Comparison of ENCODE assay signal across 16 cellular contexts in genomic region chr2:9610781-9611548, GRCh38. TPM values are rescaled to one million over a fixed set of nuclear protein-coding genes. Genes with fewer than 3 reads are reported as not detected.
DNase-seq lines count a peak whose midpoint lies in the region; ATAC-seq and TF ChIP-seq lines count a peak whose summit lies in the region.
"Had no signal": no experiment of that assay in that cellular context is flagged by ENCODE, and none has a peak within 500 bp of the region (broad histone marks: within the 10 kb centered on the region; RNA-seq: fewer than 3 reads in every experiment).

No MANE protein-coding gene starts in this region.

- H3K36me3 Mint-ChIP-seq in stimulated activated naive CD8-positive, alpha-beta T cell treated with anti-CD3 and anti-CD28 coated beads, Interleukin-15, Interleukin-2, amounts not matched to agents 100 ng/mL and 50 ng/mL, for 24 hours (ENCODE audit: low read depth) = peaks cover 63% of the 10 kb centered on the region
- peaks cover 45% of the 10 kb centered on the region for H3K36me3 Mint-ChIP-seq in activated T-helper 1 cell treated with anti-CD3 and anti-CD28 coated beads, Interleukin-12 subunit alpha, Interleukin-12 subunit beta, Interleukin-2, Interleukin-4 antibody, amounts not matched to agents 30 ng/mL and 10 ng/mL and 1 ng/mL, durations not matched to agents 14 hours and 24 hours and 36 hours (ENCODE audit: low read depth)
- peaks cover 28% of the 10 kb centered on the region for H3K36me3 Mint-ChIP-seq in type B pancreatic cell

- H3K27ac ChIP-seq in mesenchymal stem cell (ENCODE audit: low read length, poor library complexity, severe bottlenecking) (no peak overlapping the region), neuronal stem cell (replicated peaks; ENCODE audit: low read length) (no peak overlapping the region)
- H3K27ac ChIP-seq: C4-2B, VCaP had no signal

- H2BK5ac ChIP-seq in mesenchymal stem cell (ENCODE audit: low read depth, low read length, poor library complexity, severe bottlenecking) = no peak overlapping the region
- H2BK5ac ChIP-seq in neuronal stem cell (ENCODE audit: low read length) = no peak overlapping the region

- H2AK5ac ChIP-seq in mesenchymal stem cell (ENCODE audit: low read length, severe bottlenecking) = no peak overlapping the region
- H2AK5ac ChIP-seq in neuronal stem cell (ENCODE audit: low read depth, low read length) = no peak overlapping the region

- DNase-seq in stimulated activated naive CD8-positive, alpha-beta T cell treated with anti-CD3 and anti-CD28 coated beads, Interleukin-15, amount 100 ng/mL, for 72 hours = no peak
- no peak for DNase-seq in activated T-helper 1 cell treated with anti-CD3 and anti-CD28 coated beads, Interleukin-12 subunit alpha, Interleukin-12 subunit beta, Interleukin-2, Interleukin-4 antibody, amounts not matched to agents 30 ng/mL and 10 ng/mL and 1 ng/mL, durations not matched to agents 14 hours and 24 hours and 36 hours (ENCODE audit: low spot score)
- DNase-seq in mesenchymal stem cell (no peak), type B pancreatic cell (ENCODE audit: extremely low spot score, unreplicated experiment) (no peak), neuronal stem cell (ENCODE audit: low spot score) (no peak), 8988T (no peak)
- DNase-seq: aorta, foreskin fibroblast, midbrain, NCI-H2171 treated with DMSO at 0.1 percent for 48 hours, SIG-M5, uterus had no signal

- no peak overlapping the region for H3K23ac ChIP-seq in mesenchymal stem cell (ENCODE audit: low read length in 2 of 2)
- H3K23ac ChIP-seq in neuronal stem cell (ENCODE audit: low read depth, low read length, poor library complexity) = no peak overlapping the region

- H2BK120ac ChIP-seq in mesenchymal stem cell (ENCODE audit: low read depth, low read length) = no peak overlapping the region
- H2BK120ac ChIP-seq in neuronal stem cell (ENCODE audit: low read depth, low read length) = no peak overlapping the region

- H3K4ac ChIP-seq in mesenchymal stem cell (ENCODE audit: low read depth in 1 of 2, low read length in 2 of 2) = no peak overlapping the region
- H3K4ac ChIP-seq in neuronal stem cell (ENCODE audit: low read length) = no peak overlapping the region

- peaks cover under 1% of the 10 kb centered on the region for H3K9me3 Mint-ChIP-seq in stimulated activated naive CD8-positive, alpha-beta T cell treated with anti-CD3 and anti-CD28 coated beads, Interleukin-15, Interleukin-2, amounts not matched to agents 100 ng/mL and 50 ng/mL, for 24 hours
- no peaks in the 10 kb centered on the region for H3K9me3 Mint-ChIP-seq in stimulated activated naive CD8-positive, alpha-beta T cell treated with anti-CD3 and anti-CD28 coated beads, Interleukin-15, amount 100 ng/mL, for 72 hours
- no peaks in the 10 kb centered on the region for H3K9me3 Mint-ChIP-seq in activated T-helper 1 cell treated with anti-CD3 and anti-CD28 coated beads, Interleukin-12 subunit alpha, Interleukin-12 subunit beta, Interleukin-2, Interleukin-4 antibody, amounts not matched to agents 30 ng/mL and 10 ng/mL and 1 ng/mL, durations not matched to agents 14 hours and 24 hours and 36 hours
- peaks cover 5% of the 10 kb centered on the region for H3K9me3 Mint-ChIP-seq in type B pancreatic cell

- WGBS in mesenchymal stem cell = 94% methylated on average over 7 of the region's 7 CpGs
- no CpG with 5 or more reads among the region's 7 CpGs for WGBS in neuronal stem cell (ENCODE audit: extremely low coverage in 2 of 2, insufficient read length in 2 of 2, insufficient replicate concordance in 1 of 2), 2 donors

- H3K27me3 ChIP-seq in mesenchymal stem cell (ENCODE audit: control insufficient read depth in 1 of 2, insufficient read depth in 1 of 2, low read length in 2 of 2) (no peaks in the 10 kb centered on the region), neuronal stem cell (ENCODE audit: control insufficient read depth in 3 of 3, insufficient read depth in 3 of 3, low read depth in 1 of 3, low read length in 3 of 3) (no peaks in the 10 kb centered on the region)
- H3K27me3 ChIP-seq: uterus had no signal

- no peaks in the 10 kb centered on the region for H3K79me1 ChIP-seq in mesenchymal stem cell (replicated peaks; ENCODE audit: low read length, poor library complexity, severe bottlenecking)
- H3K79me1 ChIP-seq in neuronal stem cell (ENCODE audit: low read depth, low read length) = peaks cover 7% of the 10 kb centered on the region

- H3K9ac ChIP-seq in mesenchymal stem cell (ENCODE audit: low read length) (peak overlapping the region; percentile 2), neuronal stem cell (ENCODE audit: low read depth, low read length, poor library complexity) (no peak overlapping the region)

- no peak overlapping the region for H3K4me3 Mint-ChIP-seq in stimulated activated naive CD8-positive, alpha-beta T cell treated with anti-CD3 and anti-CD28 coated beads, Interleukin-15, Interleukin-2, amounts not matched to agents 100 ng/mL and 50 ng/mL, for 24 hours
- no peak overlapping the region for H3K4me3 Mint-ChIP-seq in stimulated activated naive CD8-positive, alpha-beta T cell treated with anti-CD3 and anti-CD28 coated beads, Interleukin-15, amount 100 ng/mL, for 72 hours
- H3K4me3 Mint-ChIP-seq in activated T-helper 1 cell treated with anti-CD3 and anti-CD28 coated beads, Interleukin-12 subunit alpha, Interleukin-12 subunit beta, Interleukin-2, Interleukin-4 antibody, amounts not matched to agents 30 ng/mL and 10 ng/mL and 1 ng/mL, durations not matched to agents 14 hours and 24 hours and 36 hours = no peak overlapping the region
- H3K4me3 Mint-ChIP-seq in type B pancreatic cell = no peak overlapping the region

- no peaks in the 10 kb centered on the region for H3K27me3 Mint-ChIP-seq in stimulated activated naive CD8-positive, alpha-beta T cell treated with anti-CD3 and anti-CD28 coated beads, Interleukin-15, Interleukin-2, amounts not matched to agents 100 ng/mL and 50 ng/mL, for 24 hours
- no peaks in the 10 kb centered on the region for H3K27me3 Mint-ChIP-seq in stimulated activated naive CD8-positive, alpha-beta T cell treated with anti-CD3 and anti-CD28 coated beads, Interleukin-15, amount 100 ng/mL, for 72 hours
- H3K27me3 Mint-ChIP-seq in activated T-helper 1 cell treated with anti-CD3 and anti-CD28 coated beads, Interleukin-12 subunit alpha, Interleukin-12 subunit beta, Interleukin-2, Interleukin-4 antibody, amounts not matched to agents 30 ng/mL and 10 ng/mL and 1 ng/mL, durations not matched to agents 14 hours and 24 hours and 36 hours (ENCODE audit: insufficient read depth) = no peaks in the 10 kb centered on the region
- no peaks in the 10 kb centered on the region for H3K27me3 Mint-ChIP-seq in type B pancreatic cell

- H4K8ac ChIP-seq in mesenchymal stem cell (ENCODE audit: low read length) (no peak overlapping the region), neuronal stem cell (ENCODE audit: low read depth, low read length) (no peak overlapping the region)

- H2BK15ac ChIP-seq in mesenchymal stem cell (ENCODE audit: low read depth, poor library complexity, severe bottlenecking) = no peak overlapping the region
- no peak overlapping the region for H2BK15ac ChIP-seq in neuronal stem cell (ENCODE audit: low read length)

- H4K91ac ChIP-seq in mesenchymal stem cell (ENCODE audit: low read length) = no peak overlapping the region
- no peak overlapping the region for H4K91ac ChIP-seq in neuronal stem cell (ENCODE audit: low read depth, low read length, poor library complexity)

- intact Hi-C loops in activated T-helper 1 cell treated with anti-CD3 and anti-CD28 coated beads, Interleukin-12 subunit alpha, Interleukin-12 subunit beta, Interleukin-2, Interleukin-4 antibody, amounts not matched to agents 30 ng/mL and 10 ng/mL and 1 ng/mL, durations not matched to agents 14 hours and 24 hours and 36 hours (cut with micrococcal nuclease) = no loop called here

- no peak overlapping the region for H3K4me2 ChIP-seq in mesenchymal stem cell (ENCODE audit: low read length, poor library complexity, severe bottlenecking)
- H3K4me2 ChIP-seq in neuronal stem cell (ENCODE audit: insufficient read depth, low read length, poor library complexity, severe bottlenecking) = no peak overlapping the region

- H3K36me3 ChIP-seq in mesenchymal stem cell (ENCODE audit: control insufficient read depth in 1 of 2, insufficient read depth in 2 of 2, low read depth in 1 of 2, low read length in 2 of 2) = peaks cover 0 to 33% of the 10 kb centered on the region in 2 experiments
- peaks cover 0 to 81% of the 10 kb centered on the region in 2 donors for H3K36me3 ChIP-seq in neuronal stem cell (replicated peaks in 1 of 2; ENCODE audit: control insufficient read depth in 2 of 2, insufficient read depth in 2 of 2, low read length in 2 of 2)
- H3K36me3 ChIP-seq: uterus had no signal

- peaks cover 95% of the 10 kb centered on the region for H3K4me1 Mint-ChIP-seq in stimulated activated naive CD8-positive, alpha-beta T cell treated with anti-CD3 and anti-CD28 coated beads, Interleukin-15, Interleukin-2, amounts not matched to agents 100 ng/mL and 50 ng/mL, for 24 hours (ENCODE audit: low read depth)
- peaks cover 93% of the 10 kb centered on the region for H3K4me1 Mint-ChIP-seq in stimulated activated naive CD8-positive, alpha-beta T cell treated with anti-CD3 and anti-CD28 coated beads, Interleukin-15, amount 100 ng/mL, for 72 hours
- peaks cover 85% of the 10 kb centered on the region for H3K4me1 Mint-ChIP-seq in activated T-helper 1 cell treated with anti-CD3 and anti-CD28 coated beads, Interleukin-12 subunit alpha, Interleukin-12 subunit beta, Interleukin-2, Interleukin-4 antibody, amounts not matched to agents 30 ng/mL and 10 ng/mL and 1 ng/mL, durations not matched to agents 14 hours and 24 hours and 36 hours (ENCODE audit: low read depth)
- H3K4me1 Mint-ChIP-seq in type B pancreatic cell (ENCODE audit: unreplicated experiment) = peaks cover 59% of the 10 kb centered on the region

- H3K4me3 ChIP-seq in mesenchymal stem cell (ENCODE audit: insufficient read depth in 1 of 2, low read depth in 1 of 2, low read length in 2 of 2) (no peak overlapping the region), neuronal stem cell (ENCODE audit: low read length in 2 of 2) (no peak overlapping the region)
- H3K4me3 ChIP-seq: uterus had no signal

- H3K4me1 ChIP-seq in mesenchymal stem cell (ENCODE audit: control insufficient read depth, insufficient read depth, low read depth, low read length) (peaks cover 4% of the 10 kb centered on the region), neuronal stem cell (ENCODE audit: control insufficient read depth in 2 of 2, insufficient read depth in 1 of 2, low read depth in 1 of 2, low read length in 2 of 2) (no peaks in the 10 kb centered on the region)

- H3K18ac ChIP-seq in mesenchymal stem cell (ENCODE audit: low read depth in 1 of 2, low read length in 2 of 2) = no peak overlapping the region
- no peak overlapping the region for H3K18ac ChIP-seq in neuronal stem cell (ENCODE audit: low read length)

- no peak for TF ChIP-seq CTCF in type B pancreatic cell (conservative IDR thresholded peaks at IDR 0.05)

- no peak overlapping the region for H3K14ac ChIP-seq in mesenchymal stem cell (ENCODE audit: low read length in 2 of 2)
- H3K14ac ChIP-seq in neuronal stem cell (ENCODE audit: low read length) = no peak overlapping the region

- no peaks in the 10 kb centered on the region for H3K9me3 ChIP-seq in mesenchymal stem cell (ENCODE audit: control insufficient read depth, low read length)
- no peaks in the 10 kb centered on the region for H3K9me3 ChIP-seq in neuronal stem cell (replicated peaks in 1 of 2; ENCODE audit: control insufficient read depth in 2 of 2, insufficient read depth in 1 of 2, low read depth in 1 of 2, low read length in 2 of 2)
- H3K9me3 ChIP-seq: uterus had no signal

- H2AFZ ChIP-seq in mesenchymal stem cell (ENCODE audit: low read depth, low read length) (no peak overlapping the region), neuronal stem cell (ENCODE audit: low read length) (no peak overlapping the region)

- peak overlapping the region; percentile 62 for H3K27ac Mint-ChIP-seq in stimulated activated naive CD8-positive, alpha-beta T cell treated with anti-CD3 and anti-CD28 coated beads, Interleukin-15, Interleukin-2, amounts not matched to agents 100 ng/mL and 50 ng/mL, for 24 hours
- no peak overlapping the region for H3K27ac Mint-ChIP-seq in stimulated activated naive CD8-positive, alpha-beta T cell treated with anti-CD3 and anti-CD28 coated beads, Interleukin-15, amount 100 ng/mL, for 72 hours
- H3K27ac Mint-ChIP-seq in activated T-helper 1 cell treated with anti-CD3 and anti-CD28 coated beads, Interleukin-12 subunit alpha, Interleukin-12 subunit beta, Interleukin-2, Interleukin-4 antibody, amounts not matched to agents 30 ng/mL and 10 ng/mL and 1 ng/mL, durations not matched to agents 14 hours and 24 hours and 36 hours = peak overlapping the region; percentile 42
- peak overlapping the region; percentile 19 for H3K27ac Mint-ChIP-seq in type B pancreatic cell

- no peak overlapping the region for H2BK12ac ChIP-seq in mesenchymal stem cell (ENCODE audit: low read length in 2 of 2)
- no peak overlapping the region for H2BK12ac ChIP-seq in neuronal stem cell (ENCODE audit: low read length)

- ATAC-seq in stimulated activated naive CD8-positive, alpha-beta T cell treated with anti-CD3 and anti-CD28 coated beads, Interleukin-15, amount 100 ng/mL, for 72 hours = no peak
- ATAC-seq in HG03469 (IDR thresholded peaks at IDR 0.05; ENCODE audit: unreplicated experiment) = no peak

RNA-seq across cellular contexts. Expression of gene YWHAQ, which starts 19.8 kb away (rescaled TPM):
- total RNA-seq in activated T-helper 1 cell treated with anti-CD3 and anti-CD28 coated beads, Interleukin-12 subunit alpha, Interleukin-12 subunit beta, Interleukin-2, Interleukin-4 antibody, amounts not matched to agents 30 ng/mL and 10 ng/mL and 1 ng/mL, durations not matched to agents 14 hours and 24 hours and 36 hours = 290 and 311 TPM in 2 replicates
- polyA plus RNA-seq in mesenchymal stem cell (2013, experiment 1 of 2) = 317 TPM
- polyA plus RNA-seq in mesenchymal stem cell (2013, experiment 2 of 2) = 324 TPM
- 318 and 354 TPM in 2 replicates for total RNA-seq in type B pancreatic cell (ENCODE audit: low replicate concordance)
- 433 TPM for polyA plus RNA-seq in neuronal stem cell (2013, experiment 1 of 2)
- polyA plus RNA-seq in neuronal stem cell (2013, experiment 2 of 2) = 430 TPM

RNA-seq across cellular contexts. Expression of gene ADAM17, which starts 55.3 kb away (rescaled TPM):
- 30.4 and 31.6 TPM in 2 replicates for total RNA-seq in activated T-helper 1 cell treated with anti-CD3 and anti-CD28 coated beads, Interleukin-12 subunit alpha, Interleukin-12 subunit beta, Interleukin-2, Interleukin-4 antibody, amounts not matched to agents 30 ng/mL and 10 ng/mL and 1 ng/mL, durations not matched to agents 14 hours and 24 hours and 36 hours
- polyA plus RNA-seq in mesenchymal stem cell (2013, experiment 1 of 2) = 29.8 TPM
- polyA plus RNA-seq in mesenchymal stem cell (2013, experiment 2 of 2) = 29.7 TPM
- 33.5 and 37.6 TPM in 2 replicates for total RNA-seq in type B pancreatic cell (ENCODE audit: low replicate concordance)
- 36.8 TPM for polyA plus RNA-seq in neuronal stem cell (2013, experiment 1 of 2)
- 36.8 TPM for polyA plus RNA-seq in neuronal stem cell (2013, experiment 2 of 2)

Comparison
In these comparisons a context has a peak if more than half of its experiments do, and no peak if none do; other contexts are left out.
1. H3K27ac Mint-ChIP-seq: peak in stimulated activated naive CD8-positive, alpha-beta T cell treated with anti-CD3 and anti-CD28 coated beads, Interleukin-15, Interleukin-2, amounts not matched to agents 100 ng/mL and 50 ng/mL, for 24 hours (single experiment), activated T-helper 1 cell treated with anti-CD3 and anti-CD28 coated beads, Interleukin-12 subunit alpha, Interleukin-12 subunit beta, Interleukin-2, Interleukin-4 antibody, amounts not matched to agents 30 ng/mL and 10 ng/mL and 1 ng/mL, durations not matched to agents 14 hours and 24 hours and 36 hours (single experiment) and type B pancreatic cell (single experiment); none in stimulated activated naive CD8-positive, alpha-beta T cell treated with anti-CD3 and anti-CD28 coated beads, Interleukin-15, amount 100 ng/mL, for 72 hours (0 of 2).